In genomic region chr2:70663411-70663810, GRCh38 we compare ENCODE assay signal across 21 cellular contexts.
"Had no signal": no experiment of that assay in that cellular context is flagged by ENCODE, and none has a peak within 500 bp of the region (broad histone marks: within the 10 kb centered on the region; RNA-seq: fewer than 3 reads in every experiment).

No MANE protein-coding gene starts in this region.

- H3K9me3 Mint-ChIP-seq: nephron; neural progenitor cell; stimulated activated effector memory CD8-positive, alpha-beta T cell treated with anti-CD3 and anti-CD28 coated beads, Interleukin-12 subunit alpha, Interleukin-12 subunit beta, amount 100 ng/mL, for 72 hours; type B pancreatic cell had no signal

- ATAC-seq: esophagus mucosa; gastrocnemius medialis; heart left ventricle; left lobe of liver; right lobe of liver; stimulated activated effector memory CD8-positive, alpha-beta T cell treated with anti-CD3 and anti-CD28 coated beads, Interleukin-12 subunit alpha, Interleukin-12 subunit beta, amount 100 ng/mL, for 72 hours; stimulated activated naive CD8-positive, alpha-beta T cell treated with anti-CD3 and anti-CD28 coated beads, Interleukin-15, Interleukin-2, amounts not matched to agents 100 U/mL and 50 U/mL, for 24 hours had no signal

- H3K4me1 Mint-ChIP-seq: nephron had no signal

- H3K36me3 Mint-ChIP-seq: stimulated activated effector memory CD8-positive, alpha-beta T cell treated with anti-CD3 and anti-CD28 coated beads, Interleukin-12 subunit alpha, Interleukin-12 subunit beta, amount 100 ng/mL, for 72 hours; type B pancreatic cell had no signal

- H3K4me3 Mint-ChIP-seq: memory B cell; nephron; neural progenitor cell; stimulated activated effector memory CD8-positive, alpha-beta T cell treated with anti-CD3 and anti-CD28 coated beads, Interleukin-12 subunit alpha, Interleukin-12 subunit beta, amount 100 ng/mL, for 72 hours; type B pancreatic cell had no signal

- DNase-seq: dorsolateral prefrontal cortex; effector CD4-positive, alpha-beta T cell; foreskin fibroblast; gastrocnemius medialis; heart left ventricle; kidney; stimulated activated CD4-positive, alpha-beta T cell treated with anti-CD3 and anti-CD28 coated beads, Interleukin-2, amount 100 ng/mL, for 24 hours; stimulated activated CD4-positive, alpha-beta T cell treated with anti-CD3 and anti-CD28 coated beads, Interleukin-4, amount 100 ng/mL, for 24 hours; stimulated activated naive CD8-positive, alpha-beta T cell treated with anti-CD3 and anti-CD28 coated beads, Interleukin-15, Interleukin-2, amounts not matched to agents 100 U/mL and 50 U/mL, for 24 hours; substantia nigra; testis; tibial artery had no signal

- H3K27ac Mint-ChIP-seq: nephron; neural progenitor cell; progenitor cell of endocrine pancreas; stimulated activated effector memory CD8-positive, alpha-beta T cell treated with anti-CD3 and anti-CD28 coated beads, Interleukin-12 subunit alpha, Interleukin-12 subunit beta, amount 100 ng/mL, for 72 hours; type B pancreatic cell had no signal
